ENCODE assay signal across 16 cellular contexts in genomic region chr2:127088706-127089105, GRCh38. TPM values are rescaled to one million over a fixed set of nuclear protein-coding genes. Genes with fewer than 3 reads are reported as not detected.
DNase-seq lines count a peak whose midpoint lies in the region; ATAC-seq and TF ChIP-seq lines count a peak whose summit lies in the region.
"Had no signal": no experiment of that assay in that cellular context is flagged by ENCODE, and none has a peak within 500 bp of the region (broad histone marks: within the 10 kb centered on the region; RNA-seq: fewer than 3 reads in every experiment).

No MANE protein-coding gene starts in this region.

- no peak overlapping the region for H4K91ac ChIP-seq in IMR-90 (ENCODE audit: insufficient read depth, low read depth, low read length)

- TF ChIP-seq RAD21 in IMR-90 (IDR thresholded peaks at IDR 0.05; ENCODE audit: low read length) = no peak

- no CpG with 5 or more reads among the region's 6 CpGs for WGBS in IMR-90 (ENCODE audit: extremely low coverage in 2 of 2, insufficient read length in 1 of 2), 2 experiments
- WGBS in hepatocyte (ENCODE audit: low lambda C conversion rate, missing lambda C conversion rate) = 95% methylated on average over 6 of the region's 6 CpGs

- H3K36me3 ChIP-seq in IMR-90 (ENCODE audit: control insufficient read depth, insufficient read depth, low read length) = no peaks in the 10 kb centered on the region
- no peaks in the 10 kb centered on the region for H3K36me3 ChIP-seq in hepatocyte (replicated peaks; ENCODE audit: insufficient read depth, low read depth)
- 0 out of 2 replicates have a peak, but pooled peaks cover under 1% of the 10 kb centered on the region for H3K36me3 ChIP-seq in PC-9 (ENCODE audit: low read depth)

- H2BK15ac ChIP-seq in IMR-90 (ENCODE audit: low read depth, low read length) = no peak overlapping the region

- no peak overlapping the region for H2BK120ac ChIP-seq in IMR-90 (ENCODE audit: low read depth, low read length)

- H2BK5ac ChIP-seq in IMR-90 (ENCODE audit: low read depth, low read length, poor library complexity, severe bottlenecking) = no peak overlapping the region

- peak overlapping the region; percentile 73; the same call in 1 of the 2 replicates for H2AK5ac ChIP-seq in IMR-90 (ENCODE audit: low read depth, low read length)

- H3F3A ChIP-seq in PC-9 (ENCODE audit: insufficient read depth, low read depth) = peaks cover 16% of the 10 kb centered on the region

- peaks cover 81% of the 10 kb centered on the region for H3K4me1 Mint-ChIP-seq in osteocyte (ENCODE audit: unreplicated experiment)

- H3K14ac ChIP-seq in IMR-90 (replicated peaks; ENCODE audit: low read depth, low read length) = no peak overlapping the region

- no peak overlapping the region for H3K56ac ChIP-seq in IMR-90 (ENCODE audit: extremely low read depth, insufficient read depth, low read length)

- H2BK20ac ChIP-seq in IMR-90 (ENCODE audit: low read depth, low read length) = no peak overlapping the region

- peak overlapping the region; percentile 94 for H3K27ac Mint-ChIP-seq in osteocyte (ENCODE audit: unreplicated experiment)

- H3K27ac ChIP-seq in IMR-90 (ENCODE audit: insufficient read depth, low read length) (no peak overlapping the region), hepatocyte (peak overlapping the region; percentile 95), temporal lobe (ENCODE audit: low read depth, low read length) (peak overlapping the region; percentile 52), PC-9 (no peak overlapping the region)
- H3K27ac ChIP-seq: KMS-11 had no signal

- ATAC-seq in IMR-90 (ENCODE audit: low read depth) (no peak), GM21737 (IDR thresholded peaks at IDR 0.05; ENCODE audit: unreplicated experiment) (no peak)

- peaks cover 10% of the 10 kb centered on the region for H3K9me1 ChIP-seq in IMR-90 (ENCODE audit: insufficient read depth, low read length)

- H3K18ac ChIP-seq in IMR-90 (ENCODE audit: low read depth, low read length) = no peak overlapping the region

- H3K9me3 Mint-ChIP-seq in osteocyte (ENCODE audit: unreplicated experiment) = no peaks in the 10 kb centered on the region
- H3K9me3 Mint-ChIP-seq: CD4-positive, alpha-beta memory T cell had no signal

- H3K9me2 ChIP-seq in hepatocyte (replicated peaks; ENCODE audit: insufficient read depth) (no peaks in the 10 kb centered on the region), PC-9 (ENCODE audit: insufficient read depth) (no peaks in the 10 kb centered on the region)

- TF ChIP-seq CTCF in IMR-90 (conservative IDR thresholded peaks at IDR 0.05; ENCODE audit: low read depth, low read length) = no peak
- TF ChIP-seq CTCF in hepatocyte (IDR thresholded peaks at IDR 0.05; ENCODE audit: poor library complexity) = no peak
- no peak for TF ChIP-seq CTCF in osteocyte (IDR thresholded peaks at IDR 0.05)
- TF ChIP-seq CTCF in PC-9 (conservative IDR thresholded peaks at IDR 0.05) = no peak

- H3K27me3 ChIP-seq in IMR-90 (ENCODE audit: control insufficient read depth, insufficient read depth, low read length) (no peaks in the 10 kb centered on the region), hepatocyte (no peaks in the 10 kb centered on the region), PC-9 (ENCODE audit: insufficient read depth, low read depth) (no peaks in the 10 kb centered on the region)

- no peaks in the 10 kb centered on the region for H3K27me3 Mint-ChIP-seq in osteocyte (ENCODE audit: unreplicated experiment)

- POLR2A ChIA-PET in IMR-90 (lab: Charles Lee; ENCODE audit: unreplicated experiment) = no interaction called here
- POLR2A ChIA-PET in PC-9 (lab: Charles Lee; ENCODE audit: unreplicated experiment) = no interaction called here

- H3K4me1 ChIP-seq in IMR-90 (ENCODE audit: control insufficient read depth, insufficient read depth, low read length) (peaks cover 36% of the 10 kb centered on the region), hepatocyte (ENCODE audit: insufficient read depth) (peaks cover 61% of the 10 kb centered on the region), PC-9 (replicated peaks; ENCODE audit: insufficient read depth) (peaks cover 43% of the 10 kb centered on the region)

- H3K4me3 ChIP-seq in IMR-90 (ENCODE audit: insufficient read depth, low read depth, low read length) (no peak overlapping the region), hepatocyte (no peak overlapping the region), PC-9 (no peak overlapping the region)

- dilution Hi-C loops in IMR-90 (cut with HindIII; ENCODE audit: low sequenced_read_pairs, unreplicated experiment) = no loop called here

- H2AK9ac ChIP-seq in IMR-90 (replicated peaks; ENCODE audit: low read depth, low read length, poor library complexity) = no peak overlapping the region

- H3K79me1 ChIP-seq in IMR-90 (ENCODE audit: low read depth in 1 of 2, low read length in 2 of 2) = peaks cover 11 to 39% of the 10 kb centered on the region in 2 experiments

- peaks cover 79% of the 10 kb centered on the region for H3K79me2 ChIP-seq in hepatocyte
- peaks cover 77% of the 10 kb centered on the region for H3K79me2 ChIP-seq in PC-9 (ENCODE audit: low read depth)

- no peak overlapping the region for H3K9ac ChIP-seq in IMR-90 (ENCODE audit: low read depth, low read length)
- H3K9ac ChIP-seq: KMS-11 had no signal

- H3K36me3 Mint-ChIP-seq in osteocyte (ENCODE audit: unreplicated experiment) = no peaks in the 10 kb centered on the region
- H3K36me3 Mint-ChIP-seq: CD4-positive, alpha-beta memory T cell had no signal

- peaks cover 12% of the 10 kb centered on the region; the same call in 1 of the 2 replicates for H4K20me1 ChIP-seq in IMR-90 (ENCODE audit: insufficient read depth, low read length)
- H4K20me1 ChIP-seq in hepatocyte (ENCODE audit: insufficient read depth, poor library complexity, severe bottlenecking) = peaks cover 4% of the 10 kb centered on the region
- peaks cover 10% of the 10 kb centered on the region for H4K20me1 ChIP-seq in PC-9 (ENCODE audit: insufficient read depth)

- no peak overlapping the region for H4K5ac ChIP-seq in IMR-90 (ENCODE audit: low read depth, low read length)

- H3K4me2 ChIP-seq in IMR-90 (ENCODE audit: low read depth, low read length) (no peak overlapping the region), hepatocyte (no peak overlapping the region), PC-9 (no peak overlapping the region)
- H3K4me2 ChIP-seq: KMS-11 had no signal

- no TSS peak for BruUV-seq in IMR-90 (replicated peaks; lab: Mats Ljungman, UMichigan)
- BruUV-seq in PC-9 (replicated peaks; lab: Mats Ljungman, UMichigan) = no TSS peak

- H3K4ac ChIP-seq in IMR-90 (ENCODE audit: low read depth, low read length) = no peak overlapping the region

- DNase-seq in IMR-90 (no peak), hepatocyte (ENCODE audit: low spot score) (no peak), osteocyte (ENCODE audit: extremely low spot score, unreplicated experiment) (no peak), DMS53 (lab: John Stamatoyannopoulos, UW) (no peak), PC-9 (no peak)
- DNase-seq: AML-193; CD4-positive, alpha-beta memory T cell; GOT3; NCI-H1092; NCI-H2107; NCI-H345; NCI-H526 treated with DMSO at 0.1 percent for 48 hours; NK-92 treated with Interleukin-12 subunit alpha and Interleukin-12 subunit beta, amount 100 ng/mL, for 24 hours had no signal

- no peak overlapping the region for H3K4me3 Mint-ChIP-seq in osteocyte (ENCODE audit: unreplicated experiment)
- H3K4me3 Mint-ChIP-seq: CD4-positive, alpha-beta memory T cell had no signal

- no peak for TF ChIP-seq POLR2A in IMR-90 (IDR thresholded peaks at IDR 0.05; ENCODE audit: low read depth, low read length)

- in situ Hi-C loops in IMR-90 (cut with MboI; ENCODE audit: low sequenced_read_pairs) = no loop called here

- no peak overlapping the region for H3K23ac ChIP-seq in IMR-90 (ENCODE audit: low read depth, low read length)

- CTCF ChIA-PET in IMR-90 (lab: Yijun Ruan, JAX) = no interaction called here
- CTCF ChIA-PET in PC-9 (lab: Charles Lee) = interaction anchor here (0.5 kb wide), 1 partner anchor 16 kb away, joined by 4 read pairs; no protein-coding TSS in a partner anchor

- no peak overlapping the region for H4K8ac ChIP-seq in IMR-90 (ENCODE audit: low read depth in 2 of 2, low read length in 2 of 2)

- no peak overlapping the region for H2AFZ ChIP-seq in IMR-90 (replicated peaks; ENCODE audit: low read length, poor library complexity)
- no peak overlapping the region for H2AFZ ChIP-seq in hepatocyte
- no peak overlapping the region for H2AFZ ChIP-seq in PC-9

- intact Hi-C loops in IMR-90 (cut with micrococcal nuclease) (no loop called here), PC-9 (cut with micrococcal nuclease; ENCODE audit: unreplicated experiment) (no loop called here)

- H3K9me3 ChIP-seq in IMR-90 (ENCODE audit: control insufficient read depth, insufficient read depth, low read length) (no peaks in the 10 kb centered on the region), hepatocyte (ENCODE audit: low read depth) (no peaks in the 10 kb centered on the region), PC-9 (ENCODE audit: insufficient read depth, low read depth) (no peaks in the 10 kb centered on the region)

TF ChIP-seq in IMR-90, 13 proteins besides CTCF, POLR2A, EP300 and RAD21 (continues in another document):
- TF ChIP-seq FOS (IDR thresholded peaks at IDR 0.05; ENCODE audit: low read depth, low read length) (no peak), SMC3 (IDR thresholded peaks at IDR 0.05; ENCODE audit: low read depth, low read length) (no peak), BHLHE40 (IDR thresholded peaks at IDR 0.05; ENCODE audit: low read depth, low read length) (no peak), NFE2L2 (IDR thresholded peaks at IDR 0.05; ENCODE audit: low read depth, low read length) (no peak), RCOR1 (IDR thresholded peaks at IDR 0.05; ENCODE audit: insufficient replicate concordance, low read length) (no peak), USF2 (IDR thresholded peaks at IDR 0.05; ENCODE audit: low read depth, low read length) (no peak), MAFK (IDR thresholded peaks at IDR 0.05; ENCODE audit: low read depth, low read length) (no peak), MAZ (IDR thresholded peaks at IDR 0.05; ENCODE audit: borderline replicate concordance, low read depth, low read length) (no peak)

RNA-seq across cellular contexts. Expression of gene BIN1, which starts 18.2 kb away (rescaled TPM):
- total RNA-seq in IMR-90 (2012; rRNA removed) (18.1 and 19.7 TPM in 2 replicates), hepatocyte (107 and 109 TPM in 2 replicates), osteocyte (101 TPM in 2 replicates), temporal lobe (42.8 TPM), PC-9 (2021) (87.5 and 95.6 TPM in 2 replicates)
- polyA plus RNA-seq in IMR-90 (2012; rRNA removed) (25.7 and 26.4 TPM in 2 replicates), hepatocyte (113 and 122 TPM in 2 replicates)
- polyA plus RNA-seq in IMR-90 (2012; cell fraction: cytosol; rRNA removed) = 18.6 and 33.9 TPM in 2 replicates
- polyA plus RNA-seq in IMR-90 (2012; cell fraction: nucleus; rRNA removed; ENCODE audit: low replicate concordance) = 48.9 and 50.9 TPM in 2 replicates

Comparison
In these comparisons a context has a peak if more than half of its experiments do, and no peak if none do; other contexts are left out.
1. H3K27ac ChIP-seq: peak in hepatocyte (single experiment) and temporal lobe (single experiment); none in IMR-90 (single experiment) and PC-9 (single experiment).